ENCODE assay signal across 8 cellular contexts in the genomic region with DNA sequence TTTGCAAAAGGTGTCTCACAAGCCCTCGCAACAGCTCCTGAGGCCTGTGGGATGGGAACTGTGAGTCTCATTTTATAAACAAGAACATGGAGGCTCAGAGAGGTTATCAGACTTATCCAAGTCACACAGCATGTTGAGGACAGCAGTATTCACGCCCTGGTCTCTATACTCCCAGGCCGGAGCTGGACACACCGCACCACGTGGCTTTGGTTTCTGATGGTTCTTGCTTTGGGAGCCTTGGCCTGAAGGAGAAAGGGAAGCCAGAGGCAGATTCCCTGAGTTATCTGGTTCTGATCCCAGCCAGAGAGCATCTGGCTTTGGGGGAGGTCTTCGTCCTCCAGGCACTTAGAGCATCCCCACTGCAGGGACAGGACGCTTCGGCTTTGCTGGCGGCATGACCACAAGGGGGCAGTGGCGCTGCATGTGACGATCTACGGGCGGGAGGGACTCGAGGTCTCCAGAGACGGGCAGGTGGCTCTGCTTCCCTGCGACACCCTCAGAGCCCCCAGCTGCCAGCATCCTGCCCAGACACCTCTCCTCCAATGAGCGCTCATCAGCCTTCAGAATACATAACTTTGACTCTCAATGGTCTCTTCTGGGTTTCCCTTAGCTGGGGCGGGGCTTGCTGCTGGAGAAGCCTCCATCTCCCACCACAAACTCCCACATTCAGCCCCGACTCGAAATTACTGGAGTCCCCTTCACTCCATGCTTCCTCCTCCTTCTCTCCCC. TPM values are rescaled to one million over a fixed set of nuclear protein-coding genes. Genes with fewer than 3 reads are reported as not detected.
DNase-seq lines count a peak whose midpoint lies in the region; ATAC-seq and TF ChIP-seq lines count a peak whose summit lies in the region.

No MANE protein-coding gene starts in this region.

- 0 out of 2 replicates have a peak, but pooled peaks cover under 1% of the 10 kb centered on the region for H3K36me3 ChIP-seq in PC-9 (ENCODE audit: low read depth)
- H3K36me3 ChIP-seq in neuronal stem cell (replicated peaks in 1 of 2; ENCODE audit: control insufficient read depth in 2 of 2, insufficient read depth in 2 of 2, low read length in 2 of 2), result no peaks in the 10 kb centered on the region

- no peak overlapping the region for H4K91ac ChIP-seq in neuronal stem cell (ENCODE audit: low read depth, low read length, poor library complexity)

- H3K4me3 ChIP-seq in PC-9, result no peak overlapping the region
- H3K4me3 ChIP-seq in fibroblast of the aortic adventitia (ENCODE audit: low read depth, low read length), result no peak overlapping the region
- no peak overlapping the region for H3K4me3 ChIP-seq in neuronal stem cell (ENCODE audit: low read length in 2 of 2)

- H3K14ac ChIP-seq in neuronal stem cell (ENCODE audit: low read length), result no peak overlapping the region

- ATAC-seq in GM21367 (IDR thresholded peaks at IDR 0.05; ENCODE audit: unreplicated experiment), result no peak

- no peak overlapping the region for H4K8ac ChIP-seq in neuronal stem cell (ENCODE audit: low read depth, low read length)

- intact Hi-C loops in PC-9 (cut with micrococcal nuclease; ENCODE audit: unreplicated experiment), result loop anchor here (1.0 to 5.0 kb wide), 3 partner anchors 137 to 194 kb away; no protein-coding TSS in a partner anchor

- no TSS peak for BruUV-seq in PC-9 (replicated peaks; lab: Mats Ljungman, UMichigan)

- CTCF ChIA-PET in PC-9 (lab: Charles Lee), result interaction anchor here (0.7 to 1.3 kb wide), 3 partner anchors 114 to 137 kb away, joined by 3 read pairs; no protein-coding TSS in a partner anchor

- H2BK5ac ChIP-seq in neuronal stem cell (ENCODE audit: low read length), result no peak overlapping the region

- no peak overlapping the region for H3K4ac ChIP-seq in neuronal stem cell (ENCODE audit: low read length)

- WGBS in neuronal stem cell (ENCODE audit: extremely low coverage in 2 of 2, insufficient read length in 2 of 2, insufficient replicate concordance in 1 of 2), 2 donors, result no CpG with 5 or more reads among the region's 20 CpGs

- H2AK5ac ChIP-seq in neuronal stem cell (ENCODE audit: low read depth, low read length), result no peak overlapping the region

- H3K4me1 ChIP-seq in PC-9 (replicated peaks; ENCODE audit: insufficient read depth), result peaks cover 32% of the 10 kb centered on the region
- no peaks in the 10 kb centered on the region for H3K4me1 ChIP-seq in neuronal stem cell (ENCODE audit: control insufficient read depth in 2 of 2, insufficient read depth in 1 of 2, low read depth in 1 of 2, low read length in 2 of 2)

- DNase-seq in GM10266 (ENCODE audit: extremely low spot score) (peak; percentile 80), Kasumi-1 (lab: John Stamatoyannopoulos, UW) (peak; percentile 65 to 79), PC-9 (peak; percentile 64 to 80), activated T-helper 1 cell treated with Interleukin-2 at 50 U/mL for 16 hours (ENCODE audit: low read depth) (peak; percentile 57), fibroblast of the aortic adventitia (ENCODE audit: low read depth) (peak; percentile 40), neuronal stem cell (ENCODE audit: low spot score) (peak; percentile 72), substantia nigra (lab: John Stamatoyannopoulos, UW) (peak in 44 of 49 donors; percentile 9 to 85 (median 48))

- no peaks in the 10 kb centered on the region for H3K79me2 ChIP-seq in PC-9 (ENCODE audit: low read depth)

- no peaks in the 10 kb centered on the region for H3K9me2 ChIP-seq in PC-9 (ENCODE audit: insufficient read depth)

- H3K27ac ChIP-seq in PC-9, result no peak overlapping the region
- no peak overlapping the region for H3K27ac ChIP-seq in neuronal stem cell (replicated peaks; ENCODE audit: low read length)
- H3K27ac ChIP-seq in substantia nigra (ENCODE audit: low read depth, low read length, poor library complexity, severe bottlenecking), result no peak overlapping the region

- H3K9ac ChIP-seq in neuronal stem cell (ENCODE audit: low read depth, low read length, poor library complexity), result no peak overlapping the region

- peak overlapping the region; percentile 8 for H3K23ac ChIP-seq in neuronal stem cell (ENCODE audit: low read depth, low read length, poor library complexity)

- peak; percentile 92 for TF ChIP-seq CTCF in GM10266 (IDR thresholded peaks at IDR 0.05; ENCODE audit: control insufficient read depth, insufficient read depth, low read depth, missing control alignments)
- TF ChIP-seq CTCF in PC-9 (conservative IDR thresholded peaks at IDR 0.05), result peak; percentile 93
- peak; percentile 75 for TF ChIP-seq CTCF in fibroblast of the aortic adventitia (IDR thresholded peaks at IDR 0.05; ENCODE audit: insufficient read depth, low read length)

- H3K4me2 ChIP-seq in PC-9 (no peak overlapping the region), neuronal stem cell (ENCODE audit: insufficient read depth, low read length, poor library complexity, severe bottlenecking) (no peak overlapping the region)

- no peaks in the 10 kb centered on the region for H3K79me1 ChIP-seq in neuronal stem cell (ENCODE audit: low read depth, low read length)

- H2AFZ ChIP-seq in PC-9 (no peak overlapping the region), neuronal stem cell (ENCODE audit: low read length) (no peak overlapping the region)

- no peak overlapping the region for H2BK15ac ChIP-seq in neuronal stem cell (ENCODE audit: low read length)

- no peaks in the 10 kb centered on the region for H4K20me1 ChIP-seq in PC-9 (ENCODE audit: insufficient read depth)

- H3K9me3 ChIP-seq in PC-9 (ENCODE audit: insufficient read depth, low read depth) (peaks cover 1% of the 10 kb centered on the region; the same call in 1 of the 2 replicates), neuronal stem cell (replicated peaks in 1 of 2; ENCODE audit: control insufficient read depth in 2 of 2, insufficient read depth in 1 of 2, low read depth in 1 of 2, low read length in 2 of 2) (peaks cover 0 to 2% of the 10 kb centered on the region in 2 donors)

- peaks cover 19% of the 10 kb centered on the region; the same call in 1 of the 2 replicates for H3F3A ChIP-seq in PC-9 (ENCODE audit: insufficient read depth, low read depth)

- POLR2A ChIA-PET in PC-9 (lab: Charles Lee; ENCODE audit: unreplicated experiment), result no interaction called here

- no peak overlapping the region for H3K18ac ChIP-seq in neuronal stem cell (ENCODE audit: low read length)

- H3K27me3 ChIP-seq in PC-9 (ENCODE audit: insufficient read depth, low read depth) (no peaks in the 10 kb centered on the region), neuronal stem cell (ENCODE audit: control insufficient read depth in 3 of 3, insufficient read depth in 3 of 3, low read depth in 1 of 3, low read length in 3 of 3) (peaks cover 0 to 6% (median 0%) of the 10 kb centered on the region in 3 experiments)

- H2BK12ac ChIP-seq in neuronal stem cell (ENCODE audit: low read length), result no peak overlapping the region

- H2BK120ac ChIP-seq in neuronal stem cell (ENCODE audit: low read depth, low read length), result no peak overlapping the region

RNA-seq across cellular contexts. Expression of a gene that starts 51.4 kb away (rescaled TPM):
- total RNA-seq in PC-9 (2021), result 12.2 and 12.6 TPM in 2 replicates
- 15.9 and 27.8 TPM in 2 replicates for total RNA-seq in fibroblast of the aortic adventitia (ENCODE audit: low replicate concordance)
- 11.2 TPM for polyA plus RNA-seq in neuronal stem cell (2013, experiment 1 of 2)
- 11.0 TPM for polyA plus RNA-seq in neuronal stem cell (2013, experiment 2 of 2)
